ENCODE assay signal across 28 cellular contexts in the genomic region with DNA sequence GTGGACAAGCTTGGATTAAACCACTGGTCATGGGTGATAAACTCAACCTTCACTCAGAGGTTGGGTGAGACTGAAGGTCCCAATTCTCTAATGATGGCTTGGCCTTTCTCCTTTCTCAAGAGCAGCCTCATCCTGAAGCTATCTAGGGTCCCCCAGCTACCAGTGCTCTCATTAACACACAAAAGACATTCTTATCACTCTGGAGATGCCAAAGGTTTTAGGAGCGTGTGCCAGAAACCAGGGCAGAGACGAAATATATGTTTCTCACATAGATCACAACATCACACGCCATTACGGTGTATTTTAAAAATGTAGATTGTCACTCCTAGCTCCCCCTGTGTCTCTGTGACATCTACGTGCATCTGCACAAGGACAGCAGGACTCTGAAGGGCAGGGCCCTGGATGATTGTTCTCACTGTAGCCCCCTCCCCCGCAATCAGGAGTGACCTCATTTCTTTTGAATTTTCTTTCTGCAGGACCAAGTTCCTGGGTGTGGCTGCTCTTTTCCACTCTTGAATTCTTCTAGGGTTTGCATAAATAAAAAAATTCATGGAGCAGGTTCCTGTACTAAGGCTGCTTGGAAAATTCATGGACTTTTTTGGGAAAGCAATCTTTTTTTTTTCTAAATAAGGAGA.
DNase-seq lines count a peak whose midpoint lies in the region; ATAC-seq and TF ChIP-seq lines count a peak whose summit lies in the region.
"Had no signal": no experiment of that assay in that cellular context is flagged by ENCODE, and none has a peak within 500 bp of the region (broad histone marks: within the 10 kb centered on the region; RNA-seq: fewer than 3 reads in every experiment).

No MANE protein-coding gene starts in this region.

- peak; percentile 26 for DNase-seq in activated CD8-positive, alpha-beta memory T cell treated with anti-CD3 and anti-CD28 coated beads, Interleukin-2, amount 50 U/mL, for 48 hours
- DNase-seq in activated CD8-positive, alpha-beta memory T cell treated with anti-CD3 and anti-CD28 coated beads, Interleukin-2, amount 10 ng/mL, durations not matched to agents 7 days and 5 days = no peak
- DNase-seq in astrocyte of the hippocampus (ENCODE audit: low read depth, low spot score) = peak; percentile 38
- DNase-seq in kidney tubule cell (ENCODE audit: low spot score) = peak; percentile 20
- DNase-seq in upper lobe of right lung = no peak
- no peak for DNase-seq in stimulated activated naive CD4-positive, alpha-beta T cell treated with Interleukin-2 at 50 U/mL for 16 hours (lab: John Stamatoyannopoulos, UW)
- no peak for DNase-seq in NCI-H510A (lab: John Stamatoyannopoulos, UW)
- DNase-seq in NCI-H1417 treated with DMSO at 0.1 percent for 48 hours (lab: John Stamatoyannopoulos, UW) = no peak
- DNase-seq: activated CD4-positive, alpha-beta memory T cell treated with anti-CD3 and anti-CD28 coated beads, Interleukin-2, amount 10 ng/mL, durations not matched to agents 7 days and 5 days; activated CD4-positive, CD25-positive, alpha-beta regulatory T cell treated with anti-CD3 and anti-CD28 coated beads, Interleukin-2, amount 50 U/mL, for 72 hours; activated effector memory CD4-positive, alpha-beta T cell treated with Interleukin-2 at 50 U/mL for 16 hours; activated T-cell treated with anti-CD3 and anti-CD28 coated beads, Interleukin-2, amount 50 U/mL, for 1 hour; CD4-positive, alpha-beta memory T cell; GOT3; natural killer cell; NCI-H1092 treated with DMSO at 0.1 percent for 48 hours; NCI-H187; NCI-H526; NK-92 treated with Interleukin-12 subunit alpha and Interleukin-12 subunit beta, amount 100 ng/mL, for 24 hours; PC-9; SHP77 treated with DMSO at 0.1 percent for 48 hours had no signal

- peaks cover 6% of the 10 kb centered on the region for H3K4me1 ChIP-seq in upper lobe of right lung
- H3K4me1 ChIP-seq: A549, suprapubic skin had no signal

- no peaks in the 10 kb centered on the region for H3K9me3 ChIP-seq in upper lobe of right lung
- H3K9me3 ChIP-seq: A549, suprapubic skin had no signal

- H3K4me3 Mint-ChIP-seq in activated CD8-positive, alpha-beta memory T cell treated with anti-CD3 and anti-CD28 coated beads, Interleukin-2, amount 10 ng/mL, durations not matched to agents 7 days and 5 days = no peak overlapping the region
- H3K4me3 Mint-ChIP-seq: activated CD4-positive, alpha-beta memory T cell treated with anti-CD3 and anti-CD28 coated beads, Interleukin-2, amount 10 ng/mL, durations not matched to agents 7 days and 5 days; activated naive CD8-positive, alpha-beta T cell; CD4-positive, alpha-beta memory T cell; natural killer cell; stimulated activated memory B cell treated with anti-CD40 and anti-IgM and Interleukin-4, amounts not matched to agents 10 μg/mL and 1 μg/mL and 100 μg/mL, for 72 hours had no signal

- peaks cover 43% of the 10 kb centered on the region for H3K27me3 Mint-ChIP-seq in activated CD8-positive, alpha-beta memory T cell treated with anti-CD3 and anti-CD28 coated beads, Interleukin-2, amount 10 ng/mL, durations not matched to agents 7 days and 5 days

- no peak overlapping the region for H3K4me3 ChIP-seq in upper lobe of right lung
- H3K4me3 ChIP-seq: A549, lung, PC-9, skin epidermis, suprapubic skin had no signal

- H3K36me3 Mint-ChIP-seq in activated CD8-positive, alpha-beta memory T cell treated with anti-CD3 and anti-CD28 coated beads, Interleukin-2, amount 10 ng/mL, durations not matched to agents 7 days and 5 days = no peaks in the 10 kb centered on the region
- H3K36me3 Mint-ChIP-seq: activated naive CD8-positive, alpha-beta T cell; CD4-positive, alpha-beta memory T cell; natural killer cell; stimulated activated memory B cell treated with anti-CD40 and anti-IgM and Interleukin-4, amounts not matched to agents 10 μg/mL and 1 μg/mL and 100 μg/mL, for 72 hours had no signal

- intact Hi-C loops in upper lobe of right lung (cut with DNase I) = no loop called here

- no peak overlapping the region for H3K27ac ChIP-seq in upper lobe of right lung
- H3K27ac ChIP-seq: A549, epithelial cell of prostate, PC-9, skin epidermis, suprapubic skin had no signal

- H3K27ac Mint-ChIP-seq in activated CD8-positive, alpha-beta memory T cell treated with anti-CD3 and anti-CD28 coated beads, Interleukin-2, amount 10 ng/mL, durations not matched to agents 7 days and 5 days = no peak overlapping the region
- H3K27ac Mint-ChIP-seq: activated CD4-positive, alpha-beta memory T cell treated with anti-CD3 and anti-CD28 coated beads, Interleukin-2, amount 10 ng/mL, durations not matched to agents 7 days and 5 days; activated naive CD8-positive, alpha-beta T cell; CD4-positive, alpha-beta memory T cell; natural killer cell; stimulated activated memory B cell treated with anti-CD40 and anti-IgM and Interleukin-4, amounts not matched to agents 10 μg/mL and 1 μg/mL and 100 μg/mL, for 72 hours had no signal

- CTCF ChIA-PET in activated CD8-positive, alpha-beta memory T cell treated with anti-CD3 and anti-CD28 coated beads, Interleukin-2, amount 10 ng/mL, durations not matched to agents 7 days and 5 days (lab: Charles Lee) = interaction anchor here (1.2 to 6.8 kb wide), 6 partner anchors 9 to 322 kb away, joined by 3 to 50 read pairs (median 5); partner anchors contain the start of gene GADD45G

- no peaks in the 10 kb centered on the region for H3K9me3 Mint-ChIP-seq in activated CD8-positive, alpha-beta memory T cell treated with anti-CD3 and anti-CD28 coated beads, Interleukin-2, amount 10 ng/mL, durations not matched to agents 7 days and 5 days (ENCODE audit: low read depth)
- H3K9me3 Mint-ChIP-seq: activated CD4-positive, alpha-beta memory T cell treated with anti-CD3 and anti-CD28 coated beads, Interleukin-2, amount 10 ng/mL, durations not matched to agents 7 days and 5 days; natural killer cell; stimulated activated memory B cell treated with anti-CD40 and anti-IgM and Interleukin-4, amounts not matched to agents 10 μg/mL and 1 μg/mL and 100 μg/mL, for 72 hours had no signal

- no peak for ATAC-seq in activated CD8-positive, alpha-beta memory T cell treated with anti-CD3 and anti-CD28 coated beads, Interleukin-2, amount 10 ng/mL, durations not matched to agents 7 days and 5 days
- ATAC-seq in upper lobe of right lung = peak; percentile 21
- ATAC-seq: A549, natural killer cell had no signal

- TF ChIP-seq CTCF in upper lobe of right lung (IDR thresholded peaks at IDR 0.05) = no peak

- no peaks in the 10 kb centered on the region for H3K27me3 ChIP-seq in upper lobe of right lung
- H3K27me3 ChIP-seq: suprapubic skin had no signal

- H3K36me3 ChIP-seq in upper lobe of right lung = no peaks in the 10 kb centered on the region
- H3K36me3 ChIP-seq: suprapubic skin had no signal

- H3K4me1 Mint-ChIP-seq in activated CD8-positive, alpha-beta memory T cell treated with anti-CD3 and anti-CD28 coated beads, Interleukin-2, amount 10 ng/mL, durations not matched to agents 7 days and 5 days = peaks cover 5% of the 10 kb centered on the region
- H3K4me1 Mint-ChIP-seq: natural killer cell had no signal

Comparison
In these comparisons a context has a peak if more than half of its experiments do, and no peak if none do; other contexts are left out.
1. DNase-seq: peak in activated CD8-positive, alpha-beta memory T cell treated with anti-CD3 and anti-CD28 coated beads, Interleukin-2, amount 50 U/mL, for 48 hours (single experiment), astrocyte of the hippocampus (single experiment) and kidney tubule cell (single experiment); none in activated CD8-positive, alpha-beta memory T cell treated with anti-CD3 and anti-CD28 coated beads, Interleukin-2, amount 10 ng/mL, durations not matched to agents 7 days and 5 days (single experiment), upper lobe of right lung (single experiment), stimulated activated naive CD4-positive, alpha-beta T cell treated with Interleukin-2 at 50 U/mL for 16 hours (single experiment), NCI-H510A (single experiment) and NCI-H1417 treated with DMSO at 0.1 percent for 48 hours (single experiment).